17 cellular contexts compared by ENCODE assay signal in genomic region chr15:85825118-85825517, GRCh38.
"Had no signal": no experiment of that assay in that cellular context is flagged by ENCODE, and none has a peak within 500 bp of the region (broad histone marks: within the 10 kb centered on the region; RNA-seq: fewer than 3 reads in every experiment).

No MANE protein-coding gene starts in this region.

- H3K4me1 ChIP-seq: esophagus muscularis mucosa, gastrocnemius medialis, neural progenitor cell, right atrium auricular region, sigmoid colon, stomach had no signal

- H3K4me3 ChIP-seq: esophagus muscularis mucosa, gastrocnemius medialis, neural progenitor cell, ovary, right atrium auricular region, sigmoid colon, skin epidermis, stomach, thoracic aorta had no signal

- DNase-seq: effector memory CD8-positive, alpha-beta T cell; gastrocnemius medialis; left ventricle myocardium superior; mesendoderm; ovary; sigmoid colon; stimulated activated CD4-positive, alpha-beta T cell treated with anti-CD3 and anti-CD28 coated beads, Interleukin-12 subunit alpha, Interleukin-12 subunit beta, amount 100 ng/mL, for 4 hours; stimulated activated naive CD4-positive, alpha-beta T cell; stomach had no signal

- H3K27ac Mint-ChIP-seq: dendritic cell treated with granulocyte-macrophage colony-stimulating factor and Interleukin-4, amounts not matched to agents 40 ng/mL and 50 ng/mL, for 4 days; effector memory CD8-positive, alpha-beta T cell; natural killer cell treated with Interleukin-12 subunit alpha and Interleukin-12 subunit beta and Interleukin-15 and Interleukin-18, amount 100 ng/mL, for 72 hours; neural progenitor cell had no signal

- H3K27me3 ChIP-seq: esophagus muscularis mucosa, gastrocnemius medialis, neural progenitor cell, ovary, right atrium auricular region, stomach had no signal

- H3K36me3 Mint-ChIP-seq: natural killer cell treated with Interleukin-12 subunit alpha and Interleukin-12 subunit beta and Interleukin-15 and Interleukin-18, amount 100 ng/mL, for 72 hours; neural progenitor cell had no signal

- H3K9me3 Mint-ChIP-seq: dendritic cell treated with granulocyte-macrophage colony-stimulating factor and Interleukin-4, amounts not matched to agents 40 ng/mL and 50 ng/mL, for 4 days; effector memory CD8-positive, alpha-beta T cell; natural killer cell treated with Interleukin-12 subunit alpha and Interleukin-12 subunit beta and Interleukin-15 and Interleukin-18, amount 100 ng/mL, for 72 hours; neural progenitor cell had no signal

- H3K36me3 ChIP-seq: esophagus muscularis mucosa, gastrocnemius medialis, neural progenitor cell, ovary, right atrium auricular region, sigmoid colon, stomach, thoracic aorta had no signal

- ATAC-seq: effector memory CD8-positive, alpha-beta T cell; gastrocnemius medialis; left ventricle myocardium superior; natural killer cell treated with Interleukin-12 subunit alpha and Interleukin-12 subunit beta and Interleukin-15 and Interleukin-18, amount 100 ng/mL, for 72 hours had no signal

- H3K27ac ChIP-seq: epithelial cell of prostate, esophagus muscularis mucosa, gastrocnemius medialis, neural progenitor cell, ovary, right atrium auricular region, sigmoid colon, skin epidermis, stomach, thoracic aorta had no signal

- H3K9me3 ChIP-seq: esophagus muscularis mucosa, gastrocnemius medialis, ovary, right atrium auricular region, sigmoid colon, stomach, thoracic aorta had no signal

- H3K4me3 Mint-ChIP-seq: dendritic cell treated with granulocyte-macrophage colony-stimulating factor and Interleukin-4, amounts not matched to agents 40 ng/mL and 50 ng/mL, for 4 days; effector memory CD8-positive, alpha-beta T cell; natural killer cell treated with Interleukin-12 subunit alpha and Interleukin-12 subunit beta and Interleukin-15 and Interleukin-18, amount 100 ng/mL, for 72 hours; neural progenitor cell had no signal
